Comparison of ENCODE assay signal across 8 cellular contexts in genomic region chr20:49279677-49280462, GRCh38. TPM values are rescaled to one million over a fixed set of nuclear protein-coding genes. Genes with fewer than 3 reads are reported as not detected.
DNase-seq lines count a peak whose midpoint lies in the region; TF ChIP-seq lines count a peak whose summit lies in the region.

No MANE protein-coding gene starts in this region.

- H3K9me3 ChIP-seq in iPS-20b (ENCODE audit: insufficient read depth, low read depth, low read length): 0 out of 2 replicates have a peak, but pooled peaks cover 4% of the 10 kb centered on the region
- no peaks in the 10 kb centered on the region for H3K9me3 ChIP-seq in thyroid gland

- H3K36me3 ChIP-seq in iPS-20b (ENCODE audit: insufficient read depth, low read depth, low read length) (peaks cover 76% of the 10 kb centered on the region), thyroid gland (peaks cover 40 to 52% of the 10 kb centered on the region in 2 donors)

- peak overlapping the region; percentile 98 for H3K4me3 Mint-ChIP-seq in activated T-cell treated with anti-CD3 and anti-CD28 coated beads, Interleukin-2, amount 50 U/mL, for 24 hours
- peak overlapping the region; percentile 99 for H3K4me3 Mint-ChIP-seq in activated CD4-positive, alpha-beta memory T cell treated with anti-CD3 and anti-CD28 coated beads for 36 hours

- TF ChIP-seq CTCF in thyroid gland (IDR thresholded peaks at IDR 0.05): no peak

- H3K27me3 Mint-ChIP-seq in activated T-cell treated with anti-CD3 and anti-CD28 coated beads, Interleukin-2, amount 50 U/mL, for 24 hours: no peaks in the 10 kb centered on the region
- peaks cover 2% of the 10 kb centered on the region for H3K27me3 Mint-ChIP-seq in activated CD4-positive, alpha-beta memory T cell treated with anti-CD3 and anti-CD28 coated beads for 36 hours

- H3K27ac ChIP-seq in iPS-20b (ENCODE audit: low read length): peak overlapping the region; percentile 12
- H3K27ac ChIP-seq in thyroid gland: peak overlapping the region; percentile 27 to 98 (median 94)

- CTCF ChIA-PET in activated CD4-positive, alpha-beta memory T cell treated with anti-CD3 and anti-CD28 coated beads for 36 hours (lab: Charles Lee): no interaction called here

- POLR2A ChIA-PET in activated CD4-positive, alpha-beta memory T cell treated with anti-CD3 and anti-CD28 coated beads for 36 hours (lab: Charles Lee): interaction anchor here (0.6 to 3.7 kb wide), 7 partner anchors 8 to 1862 kb away, joined by 3 to 26 read pairs (median 4); no protein-coding TSS in a partner anchor

- H3K9ac ChIP-seq in iPS-20b (ENCODE audit: low read depth, low read length): peak overlapping the region; percentile 99

- peak overlapping the region; percentile 100 for H3K27ac Mint-ChIP-seq in activated T-cell treated with anti-CD3 and anti-CD28 coated beads, Interleukin-2, amount 50 U/mL, for 24 hours
- H3K27ac Mint-ChIP-seq in activated CD4-positive, alpha-beta memory T cell treated with anti-CD3 and anti-CD28 coated beads for 36 hours: peak overlapping the region; percentile 99

- TF ChIP-seq POLR2A in thyroid gland (IDR thresholded peaks at IDR 0.05): no peak

- intact Hi-C loops in activated CD4-positive, alpha-beta memory T cell treated with anti-CD3 and anti-CD28 coated beads for 36 hours (cut with micrococcal nuclease): loop anchor here (5.0 to 10.0 kb wide), 3 partner anchors 358 to 835 kb away; partner anchors contain the start of genes ARFGEF2, SLC9A8 and UBE2V1
- intact Hi-C loops in thyroid gland (cut with DNase I): loop anchor here (5.0 kb wide), 1 partner anchor 93 kb away; the partner anchor contains the start of gene STAU1

- H3K4me3 ChIP-seq in iPS-20b (ENCODE audit: low read length) (peak overlapping the region; percentile 95), thyroid gland (replicated peaks in 1 of 3) (peak overlapping the region; percentile 26 to 88 (median 65))

- peaks cover 94% of the 10 kb centered on the region for H3K36me3 Mint-ChIP-seq in activated T-cell treated with anti-CD3 and anti-CD28 coated beads, Interleukin-2, amount 50 U/mL, for 24 hours (ENCODE audit: low read depth)
- H3K36me3 Mint-ChIP-seq in activated CD4-positive, alpha-beta memory T cell treated with anti-CD3 and anti-CD28 coated beads for 36 hours: peaks cover 85% of the 10 kb centered on the region

- H3K9me3 Mint-ChIP-seq in activated T-cell treated with anti-CD3 and anti-CD28 coated beads, Interleukin-2, amount 50 U/mL, for 24 hours: no peaks in the 10 kb centered on the region
- H3K9me3 Mint-ChIP-seq in activated CD4-positive, alpha-beta memory T cell treated with anti-CD3 and anti-CD28 coated beads for 36 hours: peaks cover 39% of the 10 kb centered on the region

- H3K4me1 Mint-ChIP-seq in activated T-cell treated with anti-CD3 and anti-CD28 coated beads, Interleukin-2, amount 50 U/mL, for 24 hours (ENCODE audit: low read depth): peaks cover 60% of the 10 kb centered on the region
- peaks cover 58% of the 10 kb centered on the region for H3K4me1 Mint-ChIP-seq in activated CD4-positive, alpha-beta memory T cell treated with anti-CD3 and anti-CD28 coated beads for 36 hours (ENCODE audit: low read depth)

- 60 to 68% methylated on average over 7 of the region's 7 CpGs for WGBS in thyroid gland, 2 donors

- no peak for DNase-seq in activated T-cell treated with anti-CD3 and anti-CD28 coated beads, Interleukin-2, amount 50 U/mL, for 24 hours
- DNase-seq in activated T-cell treated with anti-CD3 and anti-CD28 coated beads for 4 hours (no peak), thyroid gland (no peak), T-helper 9 cell (no peak), NCI-H1694 (lab: John Stamatoyannopoulos, UW) (no peak), GDM1 (lab: John Stamatoyannopoulos, UW) (no peak)
- DNase-seq in activated CD4-positive, alpha-beta memory T cell treated with anti-CD3 and anti-CD28 coated beads for 36 hours: no peak

- H3K27me3 ChIP-seq in iPS-20b (ENCODE audit: insufficient read depth, low read length) (no peaks in the 10 kb centered on the region), thyroid gland (no peaks in the 10 kb centered on the region)

- H3K4me1 ChIP-seq in iPS-20b (ENCODE audit: insufficient read depth, low read length): no peaks in the 10 kb centered on the region; the same call in 1 of the 2 replicates
- peaks cover 39 to 43% of the 10 kb centered on the region in 2 donors for H3K4me1 ChIP-seq in thyroid gland

RNA-seq across cellular contexts. Expression of gene ZNFX1, which starts 2.0 kb away (rescaled TPM):
- total RNA-seq in activated CD4-positive, alpha-beta memory T cell treated with anti-CD3 and anti-CD28 coated beads for 36 hours: 10 to 100 TPM; 42.5 to 45.3 TPM
- 10 to 100 TPM; 39.8 to 52.2 (median 46.3) TPM for total RNA-seq in thyroid gland
